ENCODE assay signal across 12 cellular contexts in genomic region chr3:52891164-52891563, GRCh38. TPM values are rescaled to one million over a fixed set of nuclear protein-coding genes. Genes with fewer than 3 reads are reported as not detected.
DNase-seq lines count a peak whose midpoint lies in the region; ATAC-seq and TF ChIP-seq lines count a peak whose summit lies in the region.
"Had no signal": no experiment of that assay in that cellular context is flagged by ENCODE, and none has a peak within 500 bp of the region (broad histone marks: within the 10 kb centered on the region; RNA-seq: fewer than 3 reads in every experiment).

No MANE protein-coding gene starts in this region.

- peaks cover 3% of the 10 kb centered on the region for H3K36me3 ChIP-seq in neutrophil
- H3K36me3 ChIP-seq: transverse colon had no signal

- ATAC-seq in activated naive CD8-positive, alpha-beta T cell treated with anti-CD3 and anti-CD28 coated beads, Interleukin-2, amount 10 ng/mL, durations not matched to agents 7 days and 5 days (ENCODE audit: low read depth), result peak; percentile 12
- ATAC-seq in Right ventricle myocardium superior (ENCODE audit: poor library complexity), result no peak

- no peak overlapping the region for H3K4me3 ChIP-seq in neutrophil (ENCODE audit: low read depth in 1 of 2, low read length in 1 of 2)
- H3K4me3 ChIP-seq: heart right ventricle, transverse colon had no signal

- H3K27me3 Mint-ChIP-seq in activated naive CD8-positive, alpha-beta T cell treated with anti-CD3 and anti-CD28 coated beads, Interleukin-2, amount 10 ng/mL, durations not matched to agents 7 days and 5 days, result no peaks in the 10 kb centered on the region
- no peaks in the 10 kb centered on the region for H3K27me3 Mint-ChIP-seq in type B pancreatic cell

- H3K27ac ChIP-seq in neutrophil, result peak overlapping the region; percentile 83
- H3K27ac ChIP-seq: parathyroid adenoma had no signal

- H3K36me3 Mint-ChIP-seq in activated naive CD8-positive, alpha-beta T cell treated with anti-CD3 and anti-CD28 coated beads, Interleukin-2, amount 10 ng/mL, durations not matched to agents 7 days and 5 days, result peaks cover 17% of the 10 kb centered on the region
- H3K36me3 Mint-ChIP-seq in type B pancreatic cell, result peaks cover 3% of the 10 kb centered on the region

- POLR2A ChIA-PET in activated naive CD8-positive, alpha-beta T cell treated with anti-CD3 and anti-CD28 coated beads, Interleukin-2, amount 10 ng/mL, durations not matched to agents 7 days and 5 days (lab: Charles Lee), result interaction anchor here (0.6 kb wide), 1 partner anchor 217 kb away, joined by 4 read pairs; no protein-coding TSS in a partner anchor

- H3K4me1 ChIP-seq in neutrophil (ENCODE audit: control insufficient read depth in 1 of 2, insufficient read depth in 1 of 2, low read depth in 1 of 2, low read length in 1 of 2), result peaks cover 41 to 49% of the 10 kb centered on the region in 2 experiments
- H3K4me1 ChIP-seq: parathyroid adenoma had no signal

- no peaks in the 10 kb centered on the region for H3K9me3 ChIP-seq in neutrophil
- H3K9me3 ChIP-seq: heart right ventricle, transverse colon had no signal

- intact Hi-C loops in Right ventricle myocardium superior (cut with DNase I), result no loop called here

- peaks cover 45% of the 10 kb centered on the region for H3K4me1 Mint-ChIP-seq in activated naive CD8-positive, alpha-beta T cell treated with anti-CD3 and anti-CD28 coated beads, Interleukin-2, amount 10 ng/mL, durations not matched to agents 7 days and 5 days
- H3K4me1 Mint-ChIP-seq in type B pancreatic cell (ENCODE audit: unreplicated experiment), result peaks cover 52% of the 10 kb centered on the region

- no peaks in the 10 kb centered on the region for H3K27me3 ChIP-seq in neutrophil
- H3K27me3 ChIP-seq: heart right ventricle, transverse colon had no signal

- no peak for TF ChIP-seq CTCF in neutrophil (IDR thresholded peaks at IDR 0.05)
- TF ChIP-seq CTCF in type B pancreatic cell (conservative IDR thresholded peaks at IDR 0.05), result no peak

- no peak overlapping the region for H3K4me3 Mint-ChIP-seq in activated naive CD8-positive, alpha-beta T cell treated with anti-CD3 and anti-CD28 coated beads, Interleukin-2, amount 10 ng/mL, durations not matched to agents 7 days and 5 days
- no peak overlapping the region for H3K4me3 Mint-ChIP-seq in type B pancreatic cell

- H3K9me3 Mint-ChIP-seq in activated naive CD8-positive, alpha-beta T cell treated with anti-CD3 and anti-CD28 coated beads, Interleukin-2, amount 10 ng/mL, durations not matched to agents 7 days and 5 days, result no peaks in the 10 kb centered on the region
- no peaks in the 10 kb centered on the region for H3K9me3 Mint-ChIP-seq in type B pancreatic cell

- no peak overlapping the region for H3K27ac Mint-ChIP-seq in activated naive CD8-positive, alpha-beta T cell treated with anti-CD3 and anti-CD28 coated beads, Interleukin-2, amount 10 ng/mL, durations not matched to agents 7 days and 5 days
- H3K27ac Mint-ChIP-seq in type B pancreatic cell, result peak overlapping the region; percentile 61

- DNase-seq in activated T-cell treated with anti-CD3 and anti-CD28 coated beads for 24 hours (ENCODE audit: low read depth), result peak; percentile 30
- no peak for DNase-seq in activated T-cell treated with anti-CD3 and anti-CD28 coated beads for 4 hours
- DNase-seq in activated naive CD8-positive, alpha-beta T cell treated with anti-CD3 and anti-CD28 coated beads, Interleukin-2, amount 10 ng/mL, durations not matched to agents 7 days and 5 days, result no peak
- DNase-seq in type B pancreatic cell (ENCODE audit: extremely low spot score, unreplicated experiment), result no peak
- no peak for DNase-seq in NOMO-1 treated with DMSO at 0.1 percent for 48 hours (lab: John Stamatoyannopoulos, UW; ENCODE audit: unreplicated experiment)
- no peak for DNase-seq in UCSD-AML1 (lab: John Stamatoyannopoulos, UW; ENCODE audit: unreplicated experiment)
- no peak for DNase-seq in Right ventricle myocardium superior
- DNase-seq: cerebellar nuclear complex, heart right ventricle, transverse colon had no signal

RNA-seq across cellular contexts. Expression of gene STIMATE, which starts 6.2 kb away (rescaled TPM):
- total RNA-seq in activated naive CD8-positive, alpha-beta T cell treated with anti-CD3 and anti-CD28 coated beads, Interleukin-2, amount 10 ng/mL, durations not matched to agents 7 days and 5 days, result 10 to 100 TPM; 38.5 to 39.1 TPM
- total RNA-seq in type B pancreatic cell (ENCODE audit: low replicate concordance) (13.1 and 28.4 TPM in 2 replicates), Right ventricle myocardium superior (6.1 TPM)

RNA-seq across cellular contexts. Expression of gene MUSTN1, which starts 56.3 kb away (rescaled TPM):
- total RNA-seq in activated naive CD8-positive, alpha-beta T cell treated with anti-CD3 and anti-CD28 coated beads, Interleukin-2, amount 10 ng/mL, durations not matched to agents 7 days and 5 days, result 1 to 10 TPM; 1.3 to 1.9 TPM
- total RNA-seq in type B pancreatic cell (ENCODE audit: low replicate concordance), result 1.8 TPM in 1 of 2 replicates, not detected in the other
- total RNA-seq in Right ventricle myocardium superior, result 17.8 TPM
